Comparison of ENCODE assay signal across 8 cellular contexts in the genomic region with DNA sequence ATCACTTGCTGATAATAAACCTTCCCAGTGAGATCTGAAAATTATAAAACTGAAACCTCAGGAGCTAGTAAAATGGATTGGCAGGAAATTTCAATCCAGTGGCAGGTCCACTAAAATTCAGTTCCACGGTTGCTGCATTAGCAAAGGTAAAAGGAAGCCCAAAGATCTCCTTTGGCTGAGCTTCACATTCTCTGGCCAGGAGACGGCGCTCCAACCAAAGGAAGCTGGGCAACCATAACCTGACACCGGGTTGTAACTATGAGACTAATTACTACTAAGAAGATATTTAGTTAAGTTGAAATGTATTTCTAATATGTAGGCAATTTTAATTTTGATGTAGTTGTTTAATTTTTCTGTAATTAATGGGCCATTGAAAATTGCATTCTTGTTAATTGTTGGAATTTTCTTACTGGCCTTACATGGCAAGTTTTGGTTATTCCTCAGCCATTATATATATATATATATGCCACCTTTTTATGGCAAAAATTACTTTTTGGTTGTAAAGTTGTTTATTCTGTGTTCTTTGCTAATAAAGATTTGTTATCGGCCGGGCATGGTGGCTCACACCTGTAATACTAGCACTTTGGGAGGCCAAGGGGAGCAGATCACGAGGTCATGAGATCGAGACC. TPM values are rescaled to one million over a fixed set of nuclear protein-coding genes. Genes with fewer than 3 reads are reported as not detected.
DNase-seq lines count a peak whose midpoint lies in the region; ATAC-seq and TF ChIP-seq lines count a peak whose summit lies in the region.

No MANE protein-coding gene starts in this region.

- no peak overlapping the region for H3K27ac ChIP-seq in osteoblast (ENCODE audit: low read depth, low read length)

- no peaks in the 10 kb centered on the region for H3K36me3 ChIP-seq in osteoblast (ENCODE audit: insufficient read depth, low read length)

- ATAC-seq in HG02852 (IDR thresholded peaks at IDR 0.05; ENCODE audit: unreplicated experiment) = no peak

- H3K79me2 ChIP-seq in osteoblast (ENCODE audit: insufficient read depth, low read length) = no peaks in the 10 kb centered on the region

- no peaks in the 10 kb centered on the region for H3K4me1 ChIP-seq in osteoblast (ENCODE audit: insufficient read depth, low read length)

- H3K27me3 ChIP-seq in osteoblast (ENCODE audit: insufficient read depth, low read length) = peaks cover 9% of the 10 kb centered on the region

- no peaks in the 10 kb centered on the region for H3K9me3 ChIP-seq in osteoblast (ENCODE audit: low read depth, low read length)

- peak; percentile 78 for TF ChIP-seq CTCF in osteoblast (IDR thresholded peaks at IDR 0.05; ENCODE audit: extremely low read depth, low read depth, low read length)

- DNase-seq in ELR (ENCODE audit: low read depth) (peak; percentile 42), KBM-7 (peak; percentile 59), T-helper 9 cell (peak; percentile 13), osteoblast (ENCODE audit: insufficient read length, low spot score, missing footprints) (no peak), OCI-M2 (lab: John Stamatoyannopoulos, UW; ENCODE audit: unreplicated experiment) (no peak), NCI-H1048 (lab: John Stamatoyannopoulos, UW) (no peak)
- peak; percentile 28 for DNase-seq in effector CD8-positive, alpha-beta T cell (lab: John Stamatoyannopoulos, UW)

- no peak overlapping the region for H3K4me2 ChIP-seq in osteoblast (ENCODE audit: insufficient read depth, low read length)

- in situ Hi-C loops in KBM-7 (cut with MboI; ENCODE audit: low pct_unique_long_range_greater_than_20kb, low sequenced_read_pairs) = loop anchor here (25.0 kb wide), 1 partner anchor 95 kb away; no protein-coding TSS in a partner anchor

- H3K4me3 ChIP-seq in osteoblast (ENCODE audit: insufficient read depth, low read length) = no peak overlapping the region

- H4K20me1 ChIP-seq in osteoblast (ENCODE audit: insufficient read depth, low read length) = no peaks in the 10 kb centered on the region

- H2AFZ ChIP-seq in osteoblast (ENCODE audit: low read length) = no peak overlapping the region

RNA-seq across cellular contexts. Expression of a gene that starts 17.0 kb away (rescaled TPM):
- not detected in 2 replicates for total RNA-seq in osteoblast

RNA-seq across cellular contexts. Expression of a gene that starts 27.4 kb away (rescaled TPM):
- not detected in 2 replicates for total RNA-seq in osteoblast

Comparison
In these comparisons a context has a peak if more than half of its experiments do, and no peak if none do; other contexts are left out.
1. DNase-seq: peak in ELR (single experiment), KBM-7 (single experiment), T-helper 9 cell (single experiment) and effector CD8-positive, alpha-beta T cell (single experiment); none in osteoblast (single experiment), OCI-M2 (single experiment) and NCI-H1048 (single experiment).